Comparison of ENCODE assay signal across 8 cellular contexts in the genomic region with DNA sequence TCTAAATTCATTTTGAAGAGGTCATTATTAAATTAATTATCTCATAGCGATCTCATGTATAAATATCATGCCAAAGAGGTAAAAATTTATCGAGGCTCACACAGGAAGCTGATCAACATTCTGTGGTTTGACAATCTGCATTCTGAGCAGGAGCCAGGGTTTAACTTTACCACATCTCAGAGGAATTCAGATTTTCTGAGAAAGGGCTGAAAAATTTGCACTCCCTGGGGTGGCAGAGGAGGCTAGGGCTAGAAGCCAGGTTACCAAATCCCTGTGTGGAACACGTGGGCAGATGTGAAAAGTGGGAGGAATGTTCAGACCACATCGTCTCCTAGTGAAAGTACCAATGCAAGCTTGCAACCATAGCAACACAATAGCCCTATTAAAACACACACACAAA.
A peak's percentile ranks its signal among the peaks of the same experiment; 100 is the strongest.
DNase-seq lines count a peak whose midpoint lies in the region; ATAC-seq lines count a peak whose summit lies in the region.

No MANE protein-coding gene starts in this region.

- DNase-seq in stimulated activated CD4-positive, alpha-beta T cell treated with anti-CD3 and anti-CD28 coated beads, Interleukin-12 subunit alpha, Interleukin-12 subunit beta, amount 100 ng/mL, for 24 hours (ENCODE audit: low read depth in 2 of 2) = peak; percentile 33 to 56
- DNase-seq in stimulated activated CD4-positive, alpha-beta T cell treated with anti-CD3 and anti-CD28 coated beads, Interleukin-12 subunit alpha, Interleukin-12 subunit beta, amount 100 ng/mL, for 4 hours = no peak
- DNase-seq in adipocyte (ENCODE audit: low read depth) = peak; percentile 95
- peak; percentile 12 for DNase-seq in midbrain (lab: John Stamatoyannopoulos, UW)
- no peak for DNase-seq in NCI-H1436 treated with DMSO at 0.1 percent for 48 hours (lab: John Stamatoyannopoulos, UW)
- no peak for DNase-seq in NCI-H526 (lab: John Stamatoyannopoulos, UW)

- H3K4me3 ChIP-seq in adipocyte (ENCODE audit: low read length) = peak overlapping the region; percentile 48

- no peak for ATAC-seq in HG02678 (IDR thresholded peaks at IDR 0.05; ENCODE audit: unreplicated experiment)
- ATAC-seq in HG03442 (IDR thresholded peaks at IDR 0.05; ENCODE audit: unreplicated experiment) = no peak

- H3K9me3 ChIP-seq in adipocyte (ENCODE audit: control insufficient read depth, low read length) = peaks cover 8% of the 10 kb centered on the region

- no peaks in the 10 kb centered on the region for H3K36me3 ChIP-seq in adipocyte (ENCODE audit: control insufficient read depth, insufficient read depth, low read length, severe bottlenecking)

- H3K4me1 ChIP-seq in adipocyte (ENCODE audit: control insufficient read depth, insufficient read depth, low read length) = peaks cover 43% of the 10 kb centered on the region

- peak overlapping the region; percentile 64 for H3K9ac ChIP-seq in adipocyte (ENCODE audit: low read length)

- H3K27me3 ChIP-seq in adipocyte (replicated peaks; ENCODE audit: control insufficient read depth, insufficient read depth, low read length) = no peaks in the 10 kb centered on the region

Comparison
In these comparisons a context has a peak if more than half of its experiments do, and no peak if none do; other contexts are left out.
1. DNase-seq: peak in stimulated activated CD4-positive, alpha-beta T cell treated with anti-CD3 and anti-CD28 coated beads, Interleukin-12 subunit alpha, Interleukin-12 subunit beta, amount 100 ng/mL, for 24 hours (2 of 2), adipocyte (single experiment) and midbrain (single experiment); none in stimulated activated CD4-positive, alpha-beta T cell treated with anti-CD3 and anti-CD28 coated beads, Interleukin-12 subunit alpha, Interleukin-12 subunit beta, amount 100 ng/mL, for 4 hours (single experiment), NCI-H1436 treated with DMSO at 0.1 percent for 48 hours (single experiment) and NCI-H526 (0 of 2).